Comparison of ENCODE assay signal across 9 cellular contexts in genomic region chr9:128887914-128888350, GRCh38. TPM values are rescaled to one million over a fixed set of nuclear protein-coding genes. Genes with fewer than 3 reads are reported as not detected.
DNase-seq lines count a peak whose midpoint lies in the region; ATAC-seq and TF ChIP-seq lines count a peak whose summit lies in the region.
"Had no signal": no experiment of that assay in that cellular context is flagged by ENCODE, and none has a peak within 500 bp of the region (broad histone marks: within the 10 kb centered on the region; RNA-seq: fewer than 3 reads in every experiment).

No MANE protein-coding gene starts in this region.

- no peaks in the 10 kb centered on the region for H3K27me3 ChIP-seq in body of pancreas

- H3K27ac ChIP-seq in body of pancreas, result peak overlapping the region in 3 of 4 donors; percentile 6 to 61 (median 22)

- peak; percentile 86 for TF ChIP-seq EP300 in Ishikawa (IDR thresholded peaks at IDR 0.05; ENCODE audit: borderline replicate concordance)

- intact Hi-C loops in body of pancreas (cut with DNase I), result no loop called here

- peaks cover 0 to 6% of the 10 kb centered on the region in 2 donors for H3K36me3 ChIP-seq in body of pancreas (replicated peaks in 1 of 2; ENCODE audit: insufficient read depth in 1 of 2, low read depth in 2 of 2)

- TF ChIP-seq RAD21 in Ishikawa (IDR thresholded peaks at IDR 0.05; ENCODE audit: low read depth), result no peak

- 53 to 55% methylated on average over 3 to 9 of the region's 9 CpGs for WGBS in body of pancreas, 2 donors

- TF ChIP-seq CTCF in body of pancreas (IDR thresholded peaks at IDR 0.05), result no peak

- no peak for ATAC-seq in body of pancreas
- no peak for ATAC-seq in HG02588 (IDR thresholded peaks at IDR 0.05; ENCODE audit: unreplicated experiment)
- ATAC-seq in SK-N-SH treated with all-trans-retinoic acid at 6 μM for 48 hours, result no peak

- DNase-seq in body of pancreas (no peak), iPS-NIHi7 (ENCODE audit: extremely low spot score) (peak; percentile 74), superior temporal gyrus (ENCODE audit: extremely low spot score) (peak; percentile 4), cerebellum (ENCODE audit: low spot score) (no peak)
- DNase-seq: activated naive CD8-positive, alpha-beta T cell treated with anti-CD3 and anti-CD28 coated beads, Interleukin-2, amount 10 ng/mL, durations not matched to agents 7 days and 5 days; NCI-H187 treated with DMSO at 0.1 percent for 48 hours had no signal

- no peak for TF ChIP-seq POLR2A in body of pancreas (IDR thresholded peaks at IDR 0.05)

- H3K4me1 ChIP-seq in body of pancreas, result peaks cover 37% of the 10 kb centered on the region

- no peak overlapping the region for H3K4me3 ChIP-seq in body of pancreas

- H3K9me3 ChIP-seq in body of pancreas, result no peaks in the 10 kb centered on the region

TF ChIP-seq in Ishikawa, 13 proteins besides CTCF, POLR2A, EP300 and RAD21:
- TF ChIP-seq YY1 (IDR thresholded peaks at IDR 0.05; ENCODE audit: low read depth), result no peak
- TF ChIP-seq FOXM1 (IDR thresholded peaks at IDR 0.05; ENCODE audit: borderline replicate concordance, low read depth), result peak; percentile 68; the same call in 1 of the 2 replicates
- no peak for TF ChIP-seq TAF1 (IDR thresholded peaks at IDR 0.05; ENCODE audit: low read depth)
- no peak for TF ChIP-seq EGR1 (IDR thresholded peaks at IDR 0.05)
- TF ChIP-seq CEBPB (IDR thresholded peaks at IDR 0.05), result no peak
- TF ChIP-seq REST (IDR thresholded peaks at IDR 0.05; ENCODE audit: low read depth), result no peak
- TF ChIP-seq USF1 (IDR thresholded peaks at IDR 0.05), result no peak
- TF ChIP-seq ZBTB7A (IDR thresholded peaks at IDR 0.05; ENCODE audit: low read depth), result no peak
- TF ChIP-seq MAX (IDR thresholded peaks at IDR 0.05), result no peak; the same call in 1 of the 2 replicates
- TF ChIP-seq CREB1 (IDR thresholded peaks at IDR 0.05; ENCODE audit: low read depth), result no peak
- peak; percentile 85 for TF ChIP-seq TCF12 (IDR thresholded peaks at IDR 0.05; ENCODE audit: low read depth)
- peak; percentile 4; the same call in 1 of the 2 replicates for TF ChIP-seq TEAD4 (IDR thresholded peaks at IDR 0.05)
- peak; percentile 84 for TF ChIP-seq NFIC (IDR thresholded peaks at IDR 0.05)
TF ChIP-seq in Ishikawa: peak in this region for 4.

TF ChIP-seq in SK-N-SH treated with all-trans-retinoic acid at 6 μM for 48 hours, 23 proteins besides CTCF, POLR2A, EP300 and RAD21:
- TF ChIP-seq ZNF8 (CRISPR knock-in tag; IDR thresholded peaks at IDR 0.05), result no peak
- TF ChIP-seq ZFP3 (CRISPR knock-in tag; IDR thresholded peaks at IDR 0.05), result no peak
- TF ChIP-seq RARB (CRISPR knock-in tag; IDR thresholded peaks at IDR 0.05), result no peak
- TF ChIP-seq GLIS3 (CRISPR knock-in tag; IDR thresholded peaks at IDR 0.05), result no peak

RNA-seq across cellular contexts. Expression of gene LRRC8A, which starts 6.0 kb away (rescaled TPM):
- total RNA-seq in body of pancreas, result 10 to 100 TPM; 21.0 to 23.7 TPM
- 26.0 TPM for total RNA-seq in cerebellum

RNA-seq across cellular contexts. Expression of gene KYAT1, which starts 6.2 kb away (rescaled TPM):
- total RNA-seq in body of pancreas (1 to 10 TPM; 2.6 to 4.3 TPM), cerebellum (9.3 TPM)

RNA-seq across cellular contexts. Expression of gene PHYHD1, which starts 32.9 kb away (rescaled TPM):
- total RNA-seq in body of pancreas (10 to 100 TPM; 48.8 to 65.3 TPM), cerebellum (1.1 TPM)

RNA-seq across cellular contexts. Expression of gene SPOUT1, which starts 58.3 kb away (rescaled TPM):
- total RNA-seq in body of pancreas, result 10 to 100 TPM; 16.2 to 16.3 TPM
- 19.5 TPM for total RNA-seq in cerebellum

RNA-seq across cellular contexts. Expression of gene DOLK, which starts 59.5 kb away (rescaled TPM):
- total RNA-seq in body of pancreas (10 to 100 TPM in 1 of 2 donors, 1 to 10 TPM in 1; 8.0 to 12.2 TPM), cerebellum (10.1 TPM)

Comparison
In these comparisons a context has a peak if more than half of its experiments do, and no peak if none do; other contexts are left out.
1. DNase-seq: peak in iPS-NIHi7 (single experiment) and superior temporal gyrus (single experiment); none in body of pancreas (0 of 4) and cerebellum (single experiment).
2. RNA of gene PHYHD1, which starts 32.9 kb away (total RNA-seq): 48.8 to 65.3 TPM in body of pancreas; 1.1 TPM in cerebellum (single experiment); every median in the first group is over 10 times any median in the second.